In the genomic region with DNA sequence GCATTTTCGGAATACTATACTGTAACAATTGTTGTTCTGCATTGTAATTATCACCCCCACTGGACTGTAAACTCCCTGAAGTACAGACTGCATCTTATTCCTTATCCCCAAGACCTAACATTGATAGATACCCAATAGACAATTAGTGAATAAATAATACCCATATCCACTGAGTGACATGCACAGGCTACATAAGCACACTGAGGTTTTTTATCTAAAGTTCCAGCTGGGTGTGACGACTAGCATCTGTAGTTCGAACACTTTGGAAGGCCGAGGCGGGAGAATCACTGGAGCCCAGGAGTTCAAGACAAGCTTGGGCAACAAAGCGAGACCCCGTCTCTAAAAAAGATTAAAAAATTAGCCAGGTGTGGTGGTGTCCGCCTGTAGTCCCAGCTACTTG, we compare ENCODE assay signal across 1 cellular context.
TF ChIP-seq lines count a peak whose summit lies in the region.

No MANE protein-coding gene starts in this region.

TF ChIP-seq in HepG2, 621 proteins besides CTCF, POLR2A, EP300 and RAD21:
- TF ChIP-seq ZNF678 (CRISPR knock-in tag; IDR thresholded peaks at IDR 0.05): no peak
- TF ChIP-seq, protein P1, sequence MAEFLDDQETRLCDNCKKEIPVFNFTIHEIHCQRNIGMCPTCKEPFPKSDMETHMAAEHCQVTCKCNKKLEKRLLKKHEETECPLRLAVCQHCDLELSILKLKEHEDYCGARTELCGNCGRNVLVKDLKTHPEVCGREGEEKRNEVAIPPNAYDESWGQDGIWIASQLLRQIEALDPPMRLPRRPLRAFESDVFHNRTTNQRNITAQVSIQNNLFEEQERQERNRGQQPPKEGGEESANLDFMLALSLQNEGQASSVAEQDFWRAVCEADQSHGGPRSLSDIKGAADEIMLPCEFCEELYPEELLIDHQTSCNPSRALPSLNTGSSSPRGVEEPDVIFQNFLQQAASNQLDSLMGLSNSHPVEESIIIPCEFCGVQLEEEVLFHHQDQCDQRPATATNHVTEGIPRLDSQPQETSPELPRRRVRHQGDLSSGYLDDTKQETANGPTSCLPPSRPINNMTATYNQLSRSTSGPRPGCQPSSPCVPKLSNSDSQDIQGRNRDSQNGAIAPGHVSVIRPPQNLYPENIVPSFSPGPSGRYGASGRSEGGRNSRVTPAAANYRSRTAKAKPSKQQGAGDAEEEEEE (CRISPR knock-in tag; IDR thresholded peaks at IDR 0.05; ENCODE audit: borderline replicate concordance): no peak
- TF ChIP-seq, protein P2, sequence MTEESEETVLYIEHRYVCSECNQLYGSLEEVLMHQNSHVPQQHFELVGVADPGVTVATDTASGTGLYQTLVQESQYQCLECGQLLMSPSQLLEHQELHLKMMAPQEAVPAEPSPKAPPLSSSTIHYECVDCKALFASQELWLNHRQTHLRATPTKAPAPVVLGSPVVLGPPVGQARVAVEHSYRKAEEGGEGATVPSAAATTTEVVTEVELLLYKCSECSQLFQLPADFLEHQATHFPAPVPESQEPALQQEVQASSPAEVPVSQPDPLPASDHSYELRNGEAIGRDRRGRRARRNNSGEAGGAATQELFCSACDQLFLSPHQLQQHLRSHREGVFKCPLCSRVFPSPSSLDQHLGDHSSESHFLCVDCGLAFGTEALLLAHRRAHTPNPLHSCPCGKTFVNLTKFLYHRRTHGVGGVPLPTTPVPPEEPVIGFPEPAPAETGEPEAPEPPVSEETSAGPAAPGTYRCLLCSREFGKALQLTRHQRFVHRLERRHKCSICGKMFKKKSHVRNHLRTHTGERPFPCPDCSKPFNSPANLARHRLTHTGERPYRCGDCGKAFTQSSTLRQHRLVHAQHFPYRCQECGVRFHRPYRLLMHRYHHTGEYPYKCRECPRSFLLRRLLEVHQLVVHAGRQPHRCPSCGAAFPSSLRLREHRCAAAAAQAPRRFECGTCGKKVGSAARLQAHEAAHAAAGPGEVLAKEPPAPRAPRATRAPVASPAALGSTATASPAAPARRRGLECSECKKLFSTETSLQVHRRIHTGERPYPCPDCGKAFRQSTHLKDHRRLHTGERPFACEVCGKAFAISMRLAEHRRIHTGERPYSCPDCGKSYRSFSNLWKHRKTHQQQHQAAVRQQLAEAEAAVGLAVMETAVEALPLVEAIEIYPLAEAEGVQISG (CRISPR knock-in tag; IDR thresholded peaks at IDR 0.05): no peak
- TF ChIP-seq ZNF773 (CRISPR knock-in tag; IDR thresholded peaks at IDR 0.05; ENCODE audit: borderline replicate concordance): no peak
